14 cellular contexts compared by ENCODE assay signal in genomic region chr1:225765982-225766674, GRCh38. TPM values are rescaled to one million over a fixed set of nuclear protein-coding genes. Genes with fewer than 3 reads are reported as not detected.
DNase-seq lines count a peak whose midpoint lies in the region; ATAC-seq, FAIRE-seq and TF ChIP-seq lines count a peak whose summit lies in the region.
"Had no signal": no experiment of that assay in that cellular context is flagged by ENCODE, and none has a peak within 500 bp of the region (broad histone marks: within the 10 kb centered on the region; RNA-seq: fewer than 3 reads in every experiment).

No MANE protein-coding gene starts in this region.

- H3K36me3 Mint-ChIP-seq in dendritic cell treated with granulocyte-macrophage colony-stimulating factor and Interleukin-4, amounts not matched to agents 40 ng/mL and 50 ng/mL, for 4 days (ENCODE audit: low read depth), result no peaks in the 10 kb centered on the region
- H3K36me3 Mint-ChIP-seq in effector memory CD8-positive, alpha-beta T cell (ENCODE audit: insufficient read depth), result peaks cover 6% of the 10 kb centered on the region
- H3K36me3 Mint-ChIP-seq: immature natural killer cell had no signal

- intact Hi-C loops in left cardiac atrium (cut with DNase I), result loop anchor here in 1 of 2 donors (5.0 kb wide), 2 partner anchors 74 to 114 kb away; partner anchors contain the start of gene ENAH
- intact Hi-C loops in dendritic cell treated with granulocyte-macrophage colony-stimulating factor and Interleukin-4, amounts not matched to agents 40 ng/mL and 50 ng/mL, for 4 days (cut with micrococcal nuclease), result no loop called here
- intact Hi-C loops in prostate gland (cut with DNase I), result no loop called here

- H3K4me3 ChIP-seq in right atrium auricular region, result no peak overlapping the region
- no peak overlapping the region for H3K4me3 ChIP-seq in prostate gland
- H3K4me3 ChIP-seq: GM12878, HAP-1 had no signal

- H3K4me1 ChIP-seq in right atrium auricular region, result peaks cover 5 to 69% of the 10 kb centered on the region in 2 donors
- H3K4me1 ChIP-seq in prostate gland (replicated peaks), result peaks cover 17% of the 10 kb centered on the region

- TF ChIP-seq POLR2A in prostate gland (IDR thresholded peaks at IDR 0.05), result no peak

- H3K4me3 Mint-ChIP-seq in dendritic cell treated with granulocyte-macrophage colony-stimulating factor and Interleukin-4, amounts not matched to agents 40 ng/mL and 50 ng/mL, for 4 days, result no peak overlapping the region
- H3K4me3 Mint-ChIP-seq in effector memory CD8-positive, alpha-beta T cell, result no peak overlapping the region
- H3K4me3 Mint-ChIP-seq: immature natural killer cell had no signal

- H3K27me3 ChIP-seq in right atrium auricular region, result no peaks in the 10 kb centered on the region
- H3K27me3 ChIP-seq in prostate gland (replicated peaks; ENCODE audit: insufficient read depth), result no peaks in the 10 kb centered on the region

- no peaks in the 10 kb centered on the region for H3K9me3 ChIP-seq in right atrium auricular region
- H3K9me3 ChIP-seq in prostate gland, result no peaks in the 10 kb centered on the region
- H3K9me3 ChIP-seq: HAP-1 had no signal

- ATAC-seq in left cardiac atrium (no peak), GM18861 (IDR thresholded peaks at IDR 0.05; ENCODE audit: unreplicated experiment) (no peak)
- ATAC-seq in effector memory CD8-positive, alpha-beta T cell (replicated peaks), result no peak
- ATAC-seq: GM12878 had no signal

- H3K27me3 Mint-ChIP-seq in dendritic cell treated with granulocyte-macrophage colony-stimulating factor and Interleukin-4, amounts not matched to agents 40 ng/mL and 50 ng/mL, for 4 days, result no peaks in the 10 kb centered on the region
- peaks cover 25 to 61% of the 10 kb centered on the region in 2 donors for H3K27me3 Mint-ChIP-seq in effector memory CD8-positive, alpha-beta T cell

- TF ChIP-seq CTCF in right atrium auricular region (IDR thresholded peaks at IDR 0.05), result no peak
- TF ChIP-seq CTCF in prostate gland (IDR thresholded peaks at IDR 0.05), result no peak

- WGBS in prostate gland, result 67% methylated on average over 6 of the region's 6 CpGs

- peaks cover 25% of the 10 kb centered on the region for H3K4me1 Mint-ChIP-seq in dendritic cell treated with granulocyte-macrophage colony-stimulating factor and Interleukin-4, amounts not matched to agents 40 ng/mL and 50 ng/mL, for 4 days (ENCODE audit: low read depth)
- no peaks in the 10 kb centered on the region for H3K4me1 Mint-ChIP-seq in effector memory CD8-positive, alpha-beta T cell (ENCODE audit: low read depth in 2 of 2)
- H3K4me1 Mint-ChIP-seq: immature natural killer cell had no signal

- no peaks in the 10 kb centered on the region for H3K9me3 Mint-ChIP-seq in dendritic cell treated with granulocyte-macrophage colony-stimulating factor and Interleukin-4, amounts not matched to agents 40 ng/mL and 50 ng/mL, for 4 days
- H3K9me3 Mint-ChIP-seq in effector memory CD8-positive, alpha-beta T cell, result no peaks in the 10 kb centered on the region
- H3K9me3 Mint-ChIP-seq: immature natural killer cell had no signal

- FAIRE-seq in urothelium cell line (lab: Jason Lieb, UNC), result peak; percentile 23
- FAIRE-seq: GM12878 had no signal

- H3K27ac Mint-ChIP-seq in dendritic cell treated with granulocyte-macrophage colony-stimulating factor and Interleukin-4, amounts not matched to agents 40 ng/mL and 50 ng/mL, for 4 days, result peak overlapping the region; percentile 41
- no peak overlapping the region for H3K27ac Mint-ChIP-seq in effector memory CD8-positive, alpha-beta T cell
- H3K27ac Mint-ChIP-seq: immature natural killer cell had no signal

- no peak for DNase-seq in right atrium auricular region (ENCODE audit: low spot score)
- no peak for DNase-seq in left cardiac atrium
- DNase-seq in prostate gland (ENCODE audit: low spot score), result peak; percentile 46
- DNase-seq in urothelium cell line (ENCODE audit: low spot score), result no peak
- DNase-seq in effector memory CD8-positive, alpha-beta T cell, result no peak
- no peak for DNase-seq in central memory CD4-positive, alpha-beta T cell
- DNase-seq: activated naive CD4-positive, alpha-beta T cell treated with Interleukin-2 at 50 U/mL for 16 hours; effector memory CD4-positive, alpha-beta T cell; immature natural killer cell; stimulated activated CD4-positive, alpha-beta T cell treated with anti-CD3 and anti-CD28 coated beads, Interleukin-15, amount 100 ng/mL, for 24 hours had no signal

- peak overlapping the region; percentile 66 to 84 for H3K27ac ChIP-seq in right atrium auricular region
- H3K27ac ChIP-seq in prostate gland, result peak overlapping the region; percentile 60 to 64

- H3K36me3 ChIP-seq in right atrium auricular region (no peaks in the 10 kb centered on the region), prostate gland (no peaks in the 10 kb centered on the region)
- H3K36me3 ChIP-seq: HAP-1 had no signal

RNA-seq across cellular contexts. Expression of gene SRP9, which starts 11.5 kb away (rescaled TPM):
- total RNA-seq in right atrium auricular region, result 100 to 1,000 TPM; 143 to 216 TPM
- total RNA-seq in left cardiac atrium, result 100 to 1,000 TPM; 189 to 200 TPM
- total RNA-seq in prostate gland, result 100 to 1,000 TPM; 168 to 324 TPM

RNA-seq across cellular contexts. Expression of gene EPHX1, which starts 43.8 kb away (rescaled TPM):
- total RNA-seq in right atrium auricular region (10 to 100 TPM; 57.7 to 66.0 TPM), left cardiac atrium (100 to 1,000 TPM in 1 of 2 donors, 10 to 100 TPM in 1; 59.6 to 126 TPM), prostate gland (100 to 1,000 TPM; 151 to 232 TPM)
